In the genomic region with DNA sequence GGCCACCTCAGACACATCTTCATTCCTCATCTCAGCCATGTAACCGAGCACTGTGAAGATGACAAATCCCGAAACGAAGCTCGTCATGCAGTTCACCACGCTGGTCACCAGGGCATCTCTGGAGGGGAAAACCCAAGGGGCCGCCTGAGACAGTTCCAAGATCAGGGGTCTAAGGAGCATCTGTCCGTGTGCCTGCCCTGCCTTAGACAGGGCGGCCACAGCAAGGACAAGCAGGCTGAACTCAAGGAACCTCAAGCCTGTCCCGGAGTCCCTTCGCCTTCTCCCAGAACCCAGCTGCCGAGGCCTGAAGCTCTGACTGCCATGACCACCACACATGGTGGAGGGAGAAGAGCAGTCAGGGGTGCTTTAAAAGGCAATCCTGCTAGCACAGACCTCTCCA, we compare ENCODE assay signal across 15 cellular contexts. TPM values are rescaled to one million over a fixed set of nuclear protein-coding genes. Genes with fewer than 3 reads are reported as not detected.
DNase-seq lines count a peak whose midpoint lies in the region; ATAC-seq and TF ChIP-seq lines count a peak whose summit lies in the region.
"Had no signal": no experiment of that assay in that cellular context is flagged by ENCODE, and none has a peak within 500 bp of the region (broad histone marks: within the 10 kb centered on the region; RNA-seq: fewer than 3 reads in every experiment).

No MANE protein-coding gene starts in this region.

- H3K9me3 Mint-ChIP-seq in T-cell = no peaks in the 10 kb centered on the region

- H3K27ac ChIP-seq in Panc1 (ENCODE audit: low read length) = no peak overlapping the region
- H3K27ac ChIP-seq: parathyroid adenoma had no signal

- no peaks in the 10 kb centered on the region for H3K9me3 ChIP-seq in Panc1 (ENCODE audit: control insufficient read depth, insufficient read depth, low read depth, low read length)

- in situ Hi-C loops in Panc1 (cut with HindIII; ENCODE audit: low pct_unique_long_range_greater_than_20kb, low sequenced_read_pairs) = no loop called here

- no peaks in the 10 kb centered on the region for H3K36me3 Mint-ChIP-seq in T-cell

- no peaks in the 10 kb centered on the region for H3K36me3 ChIP-seq in Panc1 (ENCODE audit: control insufficient read depth, insufficient read depth, low read length)

- no peaks in the 10 kb centered on the region for H3K4me1 ChIP-seq in Panc1 (ENCODE audit: control insufficient read depth, insufficient read depth, low read length)

- POLR2A ChIA-PET in Panc1 (lab: Charles Lee) = no interaction called here
- POLR2A ChIA-PET in T-cell (lab: Charles Lee) = no interaction called here

- ATAC-seq in GM18909 (IDR thresholded peaks at IDR 0.05; ENCODE audit: poor library complexity, unreplicated experiment) (peak; percentile 78), HG02571 (IDR thresholded peaks at IDR 0.05; ENCODE audit: unreplicated experiment) (peak; percentile 76), Panc1 (peak; percentile 53; the same call in 1 of the 2 replicates), T-cell (replicated peaks in 1 of 4) (no peak)

- CTCF ChIA-PET in Panc1 (lab: Charles Lee) = interaction anchor here (0.6 kb wide), 1 partner anchor 131 kb away, joined by 3 read pairs; no protein-coding TSS in a partner anchor
- CTCF ChIA-PET in T-cell (lab: Charles Lee) = no interaction called here

- H3K4me3 ChIP-seq in GM12864 (ENCODE audit: low read depth, low read length) = no peak overlapping the region
- no peak overlapping the region for H3K4me3 ChIP-seq in Panc1 (ENCODE audit: low read depth in 2 of 2, low read length in 2 of 2)

- BruUV-seq in Panc1 (replicated peaks; lab: Mats Ljungman, UMichigan) = no TSS peak

- DNase-seq in GM12864 (ENCODE audit: low read depth) = peak; percentile 41
- DNase-seq in Panc1 (ENCODE audit: low read depth, low spot score) = no peak
- DNase-seq in activated gamma-delta T cell (lab: John Stamatoyannopoulos, UW) = no peak
- no peak for DNase-seq in effector CD4-positive, alpha-beta T cell
- DNase-seq in stimulated activated CD4-positive, alpha-beta T cell treated with anti-CD3 and anti-CD28 coated beads, Interleukin-4, amount 100 ng/mL, for 1 hour = no peak
- DNase-seq in T-cell = no peak
- DNase-seq: AML-193; aorta; EL; NCI-H1417 treated with DMSO at 0.1 percent for 48 hours; NK-92 treated with Interleukin-12 subunit alpha and Interleukin-12 subunit beta, amount 100 ng/mL, for 24 hours had no signal

- H3K27me3 Mint-ChIP-seq in T-cell = peaks cover 6 to 14% of the 10 kb centered on the region in 2 donors

- intact Hi-C loops in Panc1 (cut with micrococcal nuclease; ENCODE audit: unreplicated experiment) = no loop called here

- no peak overlapping the region for H3K27ac Mint-ChIP-seq in T-cell

- no peak overlapping the region for H3K4me3 Mint-ChIP-seq in T-cell

- no peaks in the 10 kb centered on the region for H3K27me3 ChIP-seq in Panc1 (ENCODE audit: control insufficient read depth, insufficient read depth, low read length)

- H3K4me1 Mint-ChIP-seq in T-cell = no peaks in the 10 kb centered on the region

- TF ChIP-seq CTCF in GM12864 (IDR thresholded peaks at IDR 0.05; ENCODE audit: low read depth, low read length, missing control alignments) (peak; percentile 65), Panc1 (IDR thresholded peaks at IDR 0.05) (no peak)

RNA-seq across cellular contexts. Expression of a gene that starts 22.7 kb away (rescaled TPM):
- total RNA-seq in Panc1 (2021; ENCODE audit: unreplicated experiment) (not detected), T-cell (under 1 TPM in 2 of 5 donors, not detected in 3; 0.18 to 0.32 TPM)
- polyA plus RNA-seq in Panc1 (2012; ENCODE audit: insufficient read length) = not detected
- total RNA-seq: HT-29 had no signal

Comparison
In these comparisons a context has a peak if more than half of its experiments do, and no peak if none do; other contexts are left out.
1. ATAC-seq: peak in GM18909 (single experiment), HG02571 (single experiment) and Panc1 (single experiment); none in T-cell (0 of 4).